18 cellular contexts compared by ENCODE assay signal in genomic region chr16:50956637-50957036, GRCh38.
DNase-seq lines count a peak whose midpoint lies in the region; ATAC-seq and TF ChIP-seq lines count a peak whose summit lies in the region.
"Had no signal": no experiment of that assay in that cellular context is flagged by ENCODE, and none has a peak within 500 bp of the region (broad histone marks: within the 10 kb centered on the region; RNA-seq: fewer than 3 reads in every experiment).

No MANE protein-coding gene starts in this region.

- TF ChIP-seq CTCF in GM12865 (IDR thresholded peaks at IDR 0.05; ENCODE audit: insufficient read depth, low read depth, low read length, missing control alignments), result no peak
- no peak for TF ChIP-seq CTCF in parathyroid adenoma (IDR thresholded peaks at IDR 0.05)
- TF ChIP-seq CTCF in natural killer cell (IDR thresholded peaks at IDR 0.05), result no peak

- H3K4me2 ChIP-seq in parathyroid adenoma (ENCODE audit: low read length), result no peak overlapping the region
- H3K4me2 ChIP-seq: A549, GM23338, KMS-11 had no signal

- intact Hi-C loops in natural killer cell (cut with micrococcal nuclease), result no loop called here

- H3K4me1 Mint-ChIP-seq in natural killer cell, result no peaks in the 10 kb centered on the region

- H3K36me3 Mint-ChIP-seq in natural killer cell, result no peaks in the 10 kb centered on the region

- H3K9ac ChIP-seq in parathyroid adenoma, result no peak overlapping the region
- H3K9ac ChIP-seq: KMS-11 had no signal

- H3K4me3 ChIP-seq in GM12865 (ENCODE audit: low read depth, low read length) (no peak overlapping the region), parathyroid adenoma (ENCODE audit: low read depth, low read length) (no peak overlapping the region)
- H3K4me3 ChIP-seq: A549, GM23338 had no signal

- DNase-seq in GM12865 (ENCODE audit: low read depth), result peak; percentile 9
- peak; percentile 7 for DNase-seq in MV-4-11 (lab: John Stamatoyannopoulos, UW)
- DNase-seq in NCI-H226, result no peak
- no peak for DNase-seq in NCI-H510A treated with DMSO at 0.1 percent for 48 hours (lab: John Stamatoyannopoulos, UW)
- DNase-seq in natural killer cell, result no peak
- DNase-seq: AML-193; Caco-2; CD4-positive, alpha-beta T cell; HCEC 1CT; HFFc6 had no signal

- peaks cover 7 to 30% of the 10 kb centered on the region in 2 donors for H3K27me3 Mint-ChIP-seq in natural killer cell (ENCODE audit: low read depth in 2 of 2)

- H3K9me3 ChIP-seq in parathyroid adenoma (ENCODE audit: control insufficient read depth, low read length), result no peaks in the 10 kb centered on the region
- H3K9me3 ChIP-seq: A549 had no signal

- H3K27ac Mint-ChIP-seq in natural killer cell, result no peak overlapping the region
- H3K27ac Mint-ChIP-seq: CD4-positive, alpha-beta T cell; GM23338; HFFc6 had no signal

- H3K4me3 Mint-ChIP-seq in natural killer cell, result no peak overlapping the region
- H3K4me3 Mint-ChIP-seq: CD4-positive, alpha-beta T cell; GM23338; HFFc6 had no signal

- no peaks in the 10 kb centered on the region for H3K27me3 ChIP-seq in parathyroid adenoma (ENCODE audit: control insufficient read depth, insufficient read depth, low read length)

- H3K9me3 Mint-ChIP-seq in natural killer cell, result no peaks in the 10 kb centered on the region
- H3K9me3 Mint-ChIP-seq: CD4-positive, alpha-beta T cell; GM23338 had no signal

- no peak overlapping the region for H2AFZ ChIP-seq in parathyroid adenoma
- H2AFZ ChIP-seq: GM23338 had no signal

- H3K79me2 ChIP-seq in parathyroid adenoma, result no peaks in the 10 kb centered on the region

- peaks cover 52% of the 10 kb centered on the region for H3K4me1 ChIP-seq in parathyroid adenoma
- H3K4me1 ChIP-seq: A549 had no signal

- H3K27ac ChIP-seq in parathyroid adenoma, result peak overlapping the region; percentile 20
- H3K27ac ChIP-seq: 22Rv1, A549, C4-2B, HL-60, KMS-11 had no signal

- ATAC-seq in HG02870 (IDR thresholded peaks at IDR 0.05; ENCODE audit: unreplicated experiment) (peak; percentile 98), natural killer cell (no peak)
- ATAC-seq: A549, GM23338 had no signal

- H3K36me3 ChIP-seq in parathyroid adenoma (ENCODE audit: control insufficient read depth, insufficient read depth, low read length), result no peaks in the 10 kb centered on the region

Comparison
In these comparisons a context has a peak if more than half of its experiments do, and no peak if none do; other contexts are left out.
1. DNase-seq: peak in GM12865 (single experiment) and MV-4-11 (single experiment); none in NCI-H226 (single experiment), NCI-H510A treated with DMSO at 0.1 percent for 48 hours (single experiment) and natural killer cell (single experiment).